In genomic region chr1:5819391-5820025, GRCh38 we compare ENCODE assay signal across 15 cellular contexts.
DNase-seq lines count a peak whose midpoint lies in the region; ATAC-seq, FAIRE-seq and TF ChIP-seq lines count a peak whose summit lies in the region.
"Had no signal": no experiment of that assay in that cellular context is flagged by ENCODE, and none has a peak within 500 bp of the region (broad histone marks: within the 10 kb centered on the region; RNA-seq: fewer than 3 reads in every experiment).

No MANE protein-coding gene starts in this region.

- no peak overlapping the region for H3K18ac ChIP-seq in neuronal stem cell (ENCODE audit: low read length)

- no peak overlapping the region for H4K8ac ChIP-seq in neuronal stem cell (ENCODE audit: low read depth, low read length)

- peak overlapping the region; percentile 56 for H3K14ac ChIP-seq in neuronal stem cell (ENCODE audit: low read length)

- H3K27ac ChIP-seq in BLaER1 treated with 17β-estradiol and CSF1 and Interleukin-3, amounts not matched to agents 10 nM and 100 nM, result no peak overlapping the region
- H3K27ac ChIP-seq in neuronal stem cell (replicated peaks; ENCODE audit: low read length) (no peak overlapping the region), pancreas (no peak overlapping the region)

- H2BK120ac ChIP-seq in neuronal stem cell (ENCODE audit: low read depth, low read length), result no peak overlapping the region

- FAIRE-seq in pancreas (lab: Jason Lieb, UNC), result no peak

- H2BK15ac ChIP-seq in neuronal stem cell (ENCODE audit: low read length), result no peak overlapping the region

- ATAC-seq in pancreas (no peak), Right ventricle myocardium superior (ENCODE audit: poor library complexity) (no peak)

- no peak overlapping the region for H2AK5ac ChIP-seq in neuronal stem cell (ENCODE audit: low read depth, low read length)

- peaks cover 2% of the 10 kb centered on the region for H3K79me1 ChIP-seq in neuronal stem cell (ENCODE audit: low read depth, low read length)

- H3K4me3 ChIP-seq in BLaER1 treated with 17β-estradiol and CSF1 and Interleukin-3, amounts not matched to agents 10 nM and 100 nM, result no peak overlapping the region
- H3K4me3 ChIP-seq in neuronal stem cell (ENCODE audit: low read length in 2 of 2) (no peak overlapping the region), pancreas (no peak overlapping the region)

- no peak for TF ChIP-seq CTCF in pancreas (IDR thresholded peaks at IDR 0.05)

- no peak overlapping the region for H2AFZ ChIP-seq in neuronal stem cell (ENCODE audit: low read length)

- peaks cover 0 to 5% (median 0%) of the 10 kb centered on the region in 11 experiments; a peak in 1 of 22 replicates for H4K20me1 ChIP-seq in BLaER1 treated with 17β-estradiol and CSF1 and Interleukin-3, amounts not matched to agents 10 nM and 100 nM

- no CpG with 5 or more reads among the region's 9 CpGs for WGBS in neuronal stem cell (ENCODE audit: extremely low coverage in 2 of 2, insufficient read length in 2 of 2, insufficient replicate concordance in 1 of 2), 2 donors
- 76 to 81% methylated on average over 9 of the region's 9 CpGs for WGBS in pancreas, 2 donors

- H2BK12ac ChIP-seq in neuronal stem cell (ENCODE audit: low read length), result no peak overlapping the region

- intact Hi-C loops in pancreas (cut with DNase I) (no loop called here), Right ventricle myocardium superior (cut with DNase I) (no loop called here)

- peak; percentile 21 for DNase-seq in DMS79 treated with DMSO at 0.1 percent for 48 hours (lab: John Stamatoyannopoulos, UW)
- DNase-seq in DMS79 (lab: John Stamatoyannopoulos, UW), result no peak
- DNase-seq in NCI-H2171 (lab: John Stamatoyannopoulos, UW), result peak; percentile 30
- DNase-seq in neuronal stem cell (ENCODE audit: low spot score), result no peak
- no peak for DNase-seq in stimulated activated CD4-positive, alpha-beta T cell treated with anti-CD3 and anti-CD28 coated beads, Interleukin-4, amount 100 ng/mL, for 1 hour
- no peak for DNase-seq in pancreas
- DNase-seq in Right ventricle myocardium superior, result no peak
- DNase-seq: 8988T; AML-193; C1 segment of cervical spinal cord; Calu3; CD4-positive, alpha-beta T cell; DMS153; GF-D8 had no signal

- H3K4me2 ChIP-seq in BLaER1 treated with 17β-estradiol and CSF1 and Interleukin-3, amounts not matched to agents 10 nM and 100 nM, result peak overlapping the region; percentile 1 to 75 (median 59); a peak in 19 of 22 replicates
- H3K4me2 ChIP-seq in neuronal stem cell (ENCODE audit: insufficient read depth, low read length, poor library complexity, severe bottlenecking), result no peak overlapping the region

- H3K4ac ChIP-seq in neuronal stem cell (ENCODE audit: low read length), result no peak overlapping the region

- H3K36me3 ChIP-seq in BLaER1 treated with 17β-estradiol and CSF1 and Interleukin-3, amounts not matched to agents 10 nM and 100 nM, result no peaks in the 10 kb centered on the region
- no peaks in the 10 kb centered on the region for H3K36me3 ChIP-seq in neuronal stem cell (replicated peaks in 1 of 2; ENCODE audit: control insufficient read depth in 2 of 2, insufficient read depth in 2 of 2, low read length in 2 of 2)
- no peaks in the 10 kb centered on the region for H3K36me3 ChIP-seq in pancreas

- H3K4me1 ChIP-seq in BLaER1 treated with 17β-estradiol and CSF1 and Interleukin-3, amounts not matched to agents 10 nM and 100 nM, result peaks cover 32 to 82% (median 70%) of the 10 kb centered on the region in 10 experiments
- H3K4me1 ChIP-seq in neuronal stem cell (ENCODE audit: control insufficient read depth in 2 of 2, insufficient read depth in 1 of 2, low read depth in 1 of 2, low read length in 2 of 2) (no peaks in the 10 kb centered on the region), pancreas (no peaks in the 10 kb centered on the region)

- H3K23ac ChIP-seq in neuronal stem cell (ENCODE audit: low read depth, low read length, poor library complexity), result no peak overlapping the region

- no peak overlapping the region for H4K91ac ChIP-seq in neuronal stem cell (ENCODE audit: low read depth, low read length, poor library complexity)

- peaks cover 8 to 25% (median 21%) of the 10 kb centered on the region in 11 experiments; a peak in 19 of 22 replicates for H3K9me3 ChIP-seq in BLaER1 treated with 17β-estradiol and CSF1 and Interleukin-3, amounts not matched to agents 10 nM and 100 nM (replicated peaks in 1 of 11)
- no peaks in the 10 kb centered on the region for H3K9me3 ChIP-seq in neuronal stem cell (replicated peaks in 1 of 2; ENCODE audit: control insufficient read depth in 2 of 2, insufficient read depth in 1 of 2, low read depth in 1 of 2, low read length in 2 of 2)
- H3K9me3 ChIP-seq in pancreas, result no peaks in the 10 kb centered on the region

- H3K27me3 ChIP-seq in BLaER1 treated with 17β-estradiol and CSF1 and Interleukin-3, amounts not matched to agents 10 nM and 100 nM, result peaks cover 0 to 10% (median 0%) of the 10 kb centered on the region in 11 experiments; a peak in 4 of 22 replicates
- peaks cover 0 to 4% (median 0%) of the 10 kb centered on the region in 3 experiments for H3K27me3 ChIP-seq in neuronal stem cell (ENCODE audit: control insufficient read depth in 3 of 3, insufficient read depth in 3 of 3, low read depth in 1 of 3, low read length in 3 of 3)
- H3K27me3 ChIP-seq in pancreas, result no peaks in the 10 kb centered on the region

- H2BK5ac ChIP-seq in neuronal stem cell (ENCODE audit: low read length), result no peak overlapping the region

- H3K9ac ChIP-seq in BLaER1 treated with 17β-estradiol and CSF1 and Interleukin-3, amounts not matched to agents 10 nM and 100 nM, result no peak overlapping the region
- no peak overlapping the region for H3K9ac ChIP-seq in neuronal stem cell (ENCODE audit: low read depth, low read length, poor library complexity)

Comparison
In these comparisons a context has a peak if more than half of its experiments do, and no peak if none do; other contexts are left out.
1. DNase-seq: peak in DMS79 treated with DMSO at 0.1 percent for 48 hours (single experiment) and NCI-H2171 (single experiment); none in DMS79 (single experiment), neuronal stem cell (single experiment), stimulated activated CD4-positive, alpha-beta T cell treated with anti-CD3 and anti-CD28 coated beads, Interleukin-4, amount 100 ng/mL, for 1 hour (single experiment), pancreas (0 of 6) and Right ventricle myocardium superior (single experiment).